Comparison of ENCODE assay signal across 1 cellular context in the genomic region with DNA sequence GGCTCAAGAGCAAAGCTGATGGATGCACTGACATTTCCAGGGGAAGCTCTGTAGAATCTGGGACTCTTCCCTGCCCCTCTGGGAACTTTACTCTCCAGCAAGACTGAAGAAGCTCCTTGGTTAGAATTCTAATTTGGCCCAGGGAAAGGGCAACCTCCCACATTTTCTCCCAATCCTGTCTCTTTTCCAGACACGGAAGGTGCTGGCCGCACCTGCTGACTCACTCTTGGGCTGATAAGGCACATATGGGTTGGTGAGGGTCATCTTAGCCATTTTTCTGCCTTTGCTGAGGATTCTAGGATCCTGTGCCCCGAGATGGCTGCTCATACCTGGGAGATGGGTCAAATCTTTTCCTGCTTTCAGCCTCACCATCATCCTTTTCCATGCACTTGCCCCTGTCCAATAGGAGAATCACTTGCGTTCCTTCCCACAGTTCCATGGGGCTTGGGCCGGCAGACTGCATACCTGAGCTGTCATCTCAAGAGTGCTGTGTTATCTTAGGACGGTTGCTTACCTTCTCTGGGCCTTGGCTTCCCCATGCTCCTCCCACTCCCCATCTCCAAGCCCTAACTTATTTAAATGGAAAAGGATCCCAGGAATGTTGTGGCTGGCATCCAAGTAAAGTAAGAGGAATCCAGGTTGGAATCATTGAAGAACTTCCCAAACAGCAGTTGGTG.
TF ChIP-seq lines count a peak whose summit lies in the region.

No MANE protein-coding gene starts in this region.

TF ChIP-seq in K562, 482 proteins besides CTCF, POLR2A, EP300 and RAD21 (continued from another document and continues in another):
- TF ChIP-seq JUN (IDR thresholded peaks at IDR 0.05; ENCODE audit: borderline replicate concordance, low read depth, low read length) (no peak), JUN (CRISPR knock-in tag; IDR thresholded peaks at IDR 0.05; ENCODE audit: borderline replicate concordance) (no peak), CLOCK (CRISPR knock-in tag; IDR thresholded peaks at IDR 0.05; ENCODE audit: borderline replicate concordance) (no peak), E2F5 (CRISPR knock-in tag; IDR thresholded peaks at IDR 0.05) (no peak), PML (IDR thresholded peaks at IDR 0.05; ENCODE audit: low read length) (no peak), ZNF436 (CRISPR knock-in tag; IDR thresholded peaks at IDR 0.05) (no peak), TCF3 (CRISPR knock-in tag; IDR thresholded peaks at IDR 0.05) (no peak), ZNF217 (CRISPR knock-in tag; IDR thresholded peaks at IDR 0.05) (no peak), CHD4 (IDR thresholded peaks at IDR 0.05; ENCODE audit: insufficient read depth, insufficient replicate concordance, low read depth, low read length, poor library complexity, severe bottlenecking) (no peak), TAF15 (IDR thresholded peaks at IDR 0.05; ENCODE audit: low read depth, low read length) (no peak), NR4A1 (CRISPR knock-in tag; IDR thresholded peaks at IDR 0.05) (no peak), NR4A1 (tag; IDR thresholded peaks at IDR 0.05) (no peak), HOXB6 (CRISPR knock-in tag; IDR thresholded peaks at IDR 0.05; ENCODE audit: borderline replicate concordance) (no peak), LARP7 (IDR thresholded peaks at IDR 0.05) (no peak), ZNF561 (CRISPR knock-in tag; conservative IDR thresholded peaks at IDR 0.05) (no peak), NFE2 (IDR thresholded peaks at IDR 0.05; ENCODE audit: low read depth) (peak; percentile 85), ZNF324 (CRISPR knock-in tag; IDR thresholded peaks at IDR 0.05) (no peak), NONO (IDR thresholded peaks at IDR 0.05; ENCODE audit: low read depth in 2 of 2, low read length in 1 of 2) (no peak), DLX4 (CRISPR knock-in tag; IDR thresholded peaks at IDR 0.05) (no peak), ETS2 (tag; IDR thresholded peaks at IDR 0.05; ENCODE audit: borderline replicate concordance, poor library complexity, severe bottlenecking) (no peak), ZFP36 (IDR thresholded peaks at IDR 0.05; ENCODE audit: low read depth, low read length, partially characterized antibody) (peak; percentile 87), RBM25 (IDR thresholded peaks at IDR 0.05; ENCODE audit: low read depth, low read length, severe bottlenecking) (peak; percentile 81), ZNF133 (CRISPR knock-in tag; IDR thresholded peaks at IDR 0.05) (no peak), MITF (IDR thresholded peaks at IDR 0.05) (no peak), TRIM25 (IDR thresholded peaks at IDR 0.05; ENCODE audit: borderline replicate concordance) (no peak), RAD51 (IDR thresholded peaks at IDR 0.05; ENCODE audit: borderline replicate concordance, low read depth) (no peak), E2F3 (CRISPR knock-in tag; IDR thresholded peaks at IDR 0.05) (no peak), BCOR (IDR thresholded peaks at IDR 0.05) (peak; percentile 82; the same call in 1 of the 2 replicates), SAFB (IDR thresholded peaks at IDR 0.05; ENCODE audit: borderline replicate concordance, low read depth, low read length) (no peak), GTF2B (IDR thresholded peaks at IDR 0.05; ENCODE audit: extremely low read depth, insufficient read length) (no peak), MTA2 (IDR thresholded peaks at IDR 0.05; ENCODE audit: low read depth) (no peak), HNRNPK (IDR thresholded peaks at IDR 0.05; ENCODE audit: low read depth, low read length, poor library complexity, severe bottlenecking) (no peak), KDM4B (IDR thresholded peaks at IDR 0.05; ENCODE audit: borderline replicate concordance in 2 of 2, low read depth in 1 of 2) (no peak), C11orf30 (IDR thresholded peaks at IDR 0.05; ENCODE audit: low read depth) (peak; percentile 71), DNMT1 (IDR thresholded peaks at IDR 0.05) (no peak), BDP1 (IDR thresholded peaks at IDR 0.05; ENCODE audit: insufficient read depth, insufficient read length) (no peak), ERF (CRISPR knock-in tag; IDR thresholded peaks at IDR 0.05) (no peak), ZNF347 (CRISPR knock-in tag; IDR thresholded peaks at IDR 0.05; ENCODE audit: low read depth) (no peak), POU5F1 (IDR thresholded peaks at IDR 0.05; ENCODE audit: borderline replicate concordance, low read depth, low read length, partially characterized antibody) (no peak), SOX6 (IDR thresholded peaks at IDR 0.05) (no peak), MAFF (IDR thresholded peaks at IDR 0.05; ENCODE audit: low read length) (peak; percentile 55; the same call in 1 of the 2 replicates), ZNF282 (CRISPR knock-in tag; IDR thresholded peaks at IDR 0.05) (no peak), KAT8 (IDR thresholded peaks at IDR 0.05; ENCODE audit: low read depth) (no peak)
- TF ChIP-seq, protein P1, sequence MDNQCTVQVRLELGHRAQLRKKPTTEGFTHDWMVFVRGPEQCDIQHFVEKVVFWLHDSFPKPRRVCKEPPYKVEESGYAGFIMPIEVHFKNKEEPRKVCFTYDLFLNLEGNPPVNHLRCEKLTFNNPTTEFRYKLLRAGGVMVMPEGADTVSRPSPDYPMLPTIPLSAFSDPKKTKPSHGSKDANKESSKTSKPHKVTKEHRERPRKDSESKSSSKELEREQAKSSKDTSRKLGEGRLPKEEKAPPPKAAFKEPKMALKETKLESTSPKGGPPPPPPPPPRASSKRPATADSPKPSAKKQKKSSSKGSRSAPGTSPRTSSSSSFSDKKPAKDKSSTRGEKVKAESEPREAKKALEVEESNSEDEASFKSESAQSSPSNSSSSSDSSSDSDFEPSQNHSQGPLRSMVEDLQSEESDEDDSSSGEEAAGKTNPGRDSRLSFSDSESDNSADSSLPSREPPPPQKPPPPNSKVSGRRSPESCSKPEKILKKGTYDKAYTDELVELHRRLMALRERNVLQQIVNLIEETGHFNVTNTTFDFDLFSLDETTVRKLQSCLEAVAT (IDR thresholded peaks at IDR 0.05): no peak
- TF ChIP-seq, protein P2, sequence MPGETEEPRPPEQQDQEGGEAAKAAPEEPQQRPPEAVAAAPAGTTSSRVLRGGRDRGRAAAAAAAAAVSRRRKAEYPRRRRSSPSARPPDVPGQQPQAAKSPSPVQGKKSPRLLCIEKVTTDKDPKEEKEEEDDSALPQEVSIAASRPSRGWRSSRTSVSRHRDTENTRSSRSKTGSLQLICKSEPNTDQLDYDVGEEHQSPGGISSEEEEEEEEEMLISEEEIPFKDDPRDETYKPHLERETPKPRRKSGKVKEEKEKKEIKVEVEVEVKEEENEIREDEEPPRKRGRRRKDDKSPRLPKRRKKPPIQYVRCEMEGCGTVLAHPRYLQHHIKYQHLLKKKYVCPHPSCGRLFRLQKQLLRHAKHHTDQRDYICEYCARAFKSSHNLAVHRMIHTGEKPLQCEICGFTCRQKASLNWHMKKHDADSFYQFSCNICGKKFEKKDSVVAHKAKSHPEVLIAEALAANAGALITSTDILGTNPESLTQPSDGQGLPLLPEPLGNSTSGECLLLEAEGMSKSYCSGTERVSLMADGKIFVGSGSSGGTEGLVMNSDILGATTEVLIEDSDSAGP (CRISPR knock-in tag; IDR thresholded peaks at IDR 0.05): no peak
- TF ChIP-seq, protein P3, sequence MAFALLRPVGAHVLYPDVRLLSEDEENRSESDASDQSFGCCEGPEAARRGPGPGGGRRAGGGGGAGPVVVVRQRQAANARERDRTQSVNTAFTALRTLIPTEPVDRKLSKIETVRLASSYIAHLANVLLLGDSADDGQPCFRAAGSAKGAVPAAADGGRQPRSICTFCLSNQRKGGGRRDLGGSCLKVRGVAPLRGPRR (CRISPR knock-in tag; IDR thresholded peaks at IDR 0.05): no peak
- TF ChIP-seq, protein P4, sequence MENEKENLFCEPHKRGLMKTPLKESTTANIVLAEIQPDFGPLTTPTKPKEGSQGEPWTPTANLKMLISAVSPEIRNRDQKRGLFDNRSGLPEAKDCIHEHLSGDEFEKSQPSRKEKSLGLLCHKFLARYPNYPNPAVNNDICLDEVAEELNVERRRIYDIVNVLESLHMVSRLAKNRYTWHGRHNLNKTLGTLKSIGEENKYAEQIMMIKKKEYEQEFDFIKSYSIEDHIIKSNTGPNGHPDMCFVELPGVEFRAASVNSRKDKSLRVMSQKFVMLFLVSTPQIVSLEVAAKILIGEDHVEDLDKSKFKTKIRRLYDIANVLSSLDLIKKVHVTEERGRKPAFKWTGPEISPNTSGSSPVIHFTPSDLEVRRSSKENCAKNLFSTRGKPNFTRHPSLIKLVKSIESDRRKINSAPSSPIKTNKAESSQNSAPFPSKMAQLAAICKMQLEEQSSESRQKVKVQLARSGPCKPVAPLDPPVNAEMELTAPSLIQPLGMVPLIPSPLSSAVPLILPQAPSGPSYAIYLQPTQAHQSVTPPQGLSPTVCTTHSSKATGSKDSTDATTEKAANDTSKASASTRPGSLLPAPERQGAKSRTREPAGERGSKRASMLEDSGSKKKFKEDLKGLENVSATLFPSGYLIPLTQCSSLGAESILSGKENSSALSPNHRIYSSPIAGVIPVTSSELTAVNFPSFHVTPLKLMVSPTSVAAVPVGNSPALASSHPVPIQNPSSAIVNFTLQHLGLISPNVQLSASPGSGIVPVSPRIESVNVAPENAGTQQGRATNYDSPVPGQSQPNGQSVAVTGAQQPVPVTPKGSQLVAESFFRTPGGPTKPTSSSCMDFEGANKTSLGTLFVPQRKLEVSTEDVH (IDR thresholded peaks at IDR 0.05; ENCODE audit: low read depth, partially characterized antibody): no peak
